Comparison of ENCODE assay signal across 35 cellular contexts in genomic region chr4:163473130-163473529, GRCh38. TPM values are rescaled to one million over a fixed set of nuclear protein-coding genes. Genes with fewer than 3 reads are reported as not detected.
"Had no signal": no experiment of that assay in that cellular context is flagged by ENCODE, and none has a peak within 500 bp of the region (broad histone marks: within the 10 kb centered on the region; RNA-seq: fewer than 3 reads in every experiment).

No MANE protein-coding gene starts in this region.

- H3K4me1 ChIP-seq: esophagus muscularis mucosa, foreskin keratinocyte, gastrocnemius medialis, heart left ventricle had no signal

- H3K36me3 ChIP-seq: brain microvascular endothelial cell, esophagus muscularis mucosa, gastrocnemius medialis, heart left ventricle, WERI-Rb-1 had no signal

- DNase-seq: activated CD4-positive, alpha-beta memory T cell treated with anti-CD3 and anti-CD28 coated beads, Interleukin-2, amount 10 ng/mL, durations not matched to agents 7 days and 5 days; activated CD4-positive, alpha-beta T cell treated with anti-CD3 and anti-CD28 coated beads for 36 hours; activated CD4-positive, alpha-beta T cell treated with anti-CD3 and anti-CD28 coated beads, Interleukin-2, amount 10 ng/mL, durations not matched to agents 24 days and 14 days; activated CD4-positive, CD25-positive, alpha-beta regulatory T cell; activated CD4-positive, CD25-positive, alpha-beta regulatory T cell treated with anti-CD3 and anti-CD28 coated beads, Interleukin-2, amount 50 U/mL, for 72 hours; activated CD8-positive, alpha-beta memory T cell treated with anti-CD3 and anti-CD28 coated beads, Interleukin-2, amount 50 U/mL, for 48 hours; activated effector memory CD4-positive, alpha-beta T cell treated with Interleukin-2 at 50 U/mL for 16 hours; activated gamma-delta T cell treated with Interleukin-2 at 50 U/mL for 16 hours; activated naive CD4-positive, alpha-beta T cell treated with anti-CD3 and anti-CD28 coated beads, Interleukin-2, amount 50 U/mL, for 16 hours; activated naive CD4-positive, alpha-beta T cell treated with Interleukin-2 at 50 U/mL for 16 hours; activated T-cell treated with anti-CD3 and anti-CD28 coated beads for 4 hours; activated T-cell treated with anti-CD3 and anti-CD28 coated beads, Interleukin-2, amount 50 U/mL, for 24 hours; amniotic stem cell; anterior cingulate cortex; brain microvascular endothelial cell; dorsolateral prefrontal cortex; effector memory CD4-positive, alpha-beta T cell; erythroblast; foreskin keratinocyte; gastrocnemius medialis; glutamatergic neuron; heart left ventricle; T-helper 1 cell; T-helper 17 cell; T1000; WERI-Rb-1 had no signal

- H3K27me3 ChIP-seq: brain microvascular endothelial cell, esophagus muscularis mucosa, gastrocnemius medialis, heart left ventricle had no signal

- H3K36me3 Mint-ChIP-seq: activated naive CD8-positive, alpha-beta T cell had no signal

- H3K4me1 Mint-ChIP-seq: activated CD4-positive, alpha-beta memory T cell treated with anti-CD3 and anti-CD28 coated beads, Interleukin-2, amount 10 ng/mL, durations not matched to agents 7 days and 5 days; activated CD4-positive, alpha-beta T cell treated with anti-CD3 and anti-CD28 coated beads for 36 hours; activated CD4-positive, alpha-beta T cell treated with anti-CD3 and anti-CD28 coated beads, Interleukin-2, amount 10 ng/mL, durations not matched to agents 24 days and 14 days; activated T-helper 17 cell treated with anti-CD3 and anti-CD28 coated beads, Interleukin-2, amount 50 U/mL, for 72 hours; central memory CD8-positive, alpha-beta T cell; T-helper 17 cell had no signal

- H3K27ac ChIP-seq: brain microvascular endothelial cell, coronary artery, dorsolateral prefrontal cortex, esophagus muscularis mucosa, foreskin keratinocyte, gastrocnemius medialis, heart left ventricle, WERI-Rb-1 had no signal

- H3K9me3 ChIP-seq: esophagus muscularis mucosa, gastrocnemius medialis, heart left ventricle had no signal

- ATAC-seq: activated CD4-positive, alpha-beta T cell treated with anti-CD3 and anti-CD28 coated beads for 36 hours; activated T-helper 17 cell treated with anti-CD3 and anti-CD28 coated beads, Interleukin-2, amount 50 U/mL, for 72 hours; foreskin keratinocyte; gastrocnemius medialis; heart left ventricle; T-helper 17 cell had no signal

- H3K4me3 Mint-ChIP-seq: activated CD4-positive, alpha-beta memory T cell treated with anti-CD3 and anti-CD28 coated beads, Interleukin-2, amount 10 ng/mL, durations not matched to agents 7 days and 5 days; activated CD4-positive, alpha-beta T cell treated with anti-CD3 and anti-CD28 coated beads for 36 hours; activated CD4-positive, alpha-beta T cell treated with anti-CD3 and anti-CD28 coated beads, Interleukin-2, amount 10 ng/mL, durations not matched to agents 24 days and 14 days; activated naive CD8-positive, alpha-beta T cell; activated T-cell treated with anti-CD3 and anti-CD28 coated beads, Interleukin-2, amount 50 U/mL, for 24 hours; activated T-helper 17 cell treated with anti-CD3 and anti-CD28 coated beads, Interleukin-2, amount 50 U/mL, for 72 hours; central memory CD8-positive, alpha-beta T cell; dendritic cell treated with granulocyte-macrophage colony-stimulating factor and Interleukin-4, amounts not matched to agents 40 ng/mL and 50 ng/mL, for 4 days; T-helper 17 cell; T-helper 2 cell treated with Interferon-gamma antibody and Interleukin-4, amounts not matched to agents 5 μg/mL and 100 μg/mL, for 36 hours had no signal

- H3K4me3 ChIP-seq: coronary artery, dorsolateral prefrontal cortex, esophagus muscularis mucosa, gastrocnemius medialis, heart left ventricle had no signal

- H3K9me3 Mint-ChIP-seq: activated CD4-positive, alpha-beta memory T cell treated with anti-CD3 and anti-CD28 coated beads, Interleukin-2, amount 10 ng/mL, durations not matched to agents 7 days and 5 days; activated CD4-positive, alpha-beta T cell treated with anti-CD3 and anti-CD28 coated beads, Interleukin-2, amount 10 ng/mL, durations not matched to agents 24 days and 14 days; activated T-cell treated with anti-CD3 and anti-CD28 coated beads, Interleukin-2, amount 50 U/mL, for 24 hours; activated T-helper 17 cell treated with anti-CD3 and anti-CD28 coated beads, Interleukin-2, amount 50 U/mL, for 72 hours; central memory CD8-positive, alpha-beta T cell; dendritic cell treated with granulocyte-macrophage colony-stimulating factor and Interleukin-4, amounts not matched to agents 40 ng/mL and 50 ng/mL, for 4 days; T-helper 2 cell treated with Interferon-gamma antibody and Interleukin-4, amounts not matched to agents 5 μg/mL and 100 μg/mL, for 36 hours had no signal

- H3K27ac Mint-ChIP-seq: activated CD4-positive, alpha-beta memory T cell treated with anti-CD3 and anti-CD28 coated beads, Interleukin-2, amount 10 ng/mL, durations not matched to agents 7 days and 5 days; activated CD4-positive, alpha-beta T cell treated with anti-CD3 and anti-CD28 coated beads for 36 hours; activated CD4-positive, alpha-beta T cell treated with anti-CD3 and anti-CD28 coated beads, Interleukin-2, amount 10 ng/mL, durations not matched to agents 24 days and 14 days; activated naive CD8-positive, alpha-beta T cell; activated T-cell treated with anti-CD3 and anti-CD28 coated beads, Interleukin-2, amount 50 U/mL, for 24 hours; activated T-helper 17 cell treated with anti-CD3 and anti-CD28 coated beads, Interleukin-2, amount 50 U/mL, for 72 hours; dendritic cell treated with granulocyte-macrophage colony-stimulating factor and Interleukin-4, amounts not matched to agents 40 ng/mL and 50 ng/mL, for 4 days; T-helper 17 cell; T-helper 2 cell treated with Interferon-gamma antibody and Interleukin-4, amounts not matched to agents 5 μg/mL and 100 μg/mL, for 36 hours had no signal

RNA-seq across cellular contexts. Expression of gene TKTL2, which starts 0.4 kb away (rescaled TPM):
- total RNA-seq: activated CD4-positive, alpha-beta memory T cell treated with anti-CD3 and anti-CD28 coated beads, Interleukin-2, amount 10 ng/mL, durations not matched to agents 7 days and 5 days; activated CD4-positive, alpha-beta T cell treated with anti-CD3 and anti-CD28 coated beads for 36 hours; activated CD4-positive, alpha-beta T cell treated with anti-CD3 and anti-CD28 coated beads, Interleukin-2, amount 10 ng/mL, durations not matched to agents 24 days and 14 days; activated T-helper 17 cell treated with anti-CD3 and anti-CD28 coated beads, Interleukin-2, amount 50 U/mL, for 72 hours; astrocyte; cardiac septum; esophagus muscularis mucosa; foreskin keratinocyte; gastrocnemius medialis; heart left ventricle had no signal
- polyA plus RNA-seq: foreskin keratinocyte, heart left ventricle had no signal
